Comparison of ENCODE assay signal across 21 cellular contexts in genomic region chr6:52511163-52511562, GRCh38.
DNase-seq lines count a peak whose midpoint lies in the region; ATAC-seq, FAIRE-seq and TF ChIP-seq lines count a peak whose summit lies in the region.
"Had no signal": no experiment of that assay in that cellular context is flagged by ENCODE, and none has a peak within 500 bp of the region (broad histone marks: within the 10 kb centered on the region; RNA-seq: fewer than 3 reads in every experiment).

No MANE protein-coding gene starts in this region.

- peak overlapping the region; percentile 92 for H2BK120ac ChIP-seq in IMR-90 (ENCODE audit: low read depth, low read length)

- H3K79me2 ChIP-seq in K562 (ENCODE audit: control insufficient read depth, insufficient read depth, low read length), result no peaks in the 10 kb centered on the region

- in situ Hi-C loops in IMR-90 (cut with MboI; ENCODE audit: low sequenced_read_pairs), result loop anchor here (10.0 kb wide), 1 partner anchor 134 kb away; no protein-coding TSS in a partner anchor
- in situ Hi-C loops in K562 (cut with MboI), result no loop called here

- H4K91ac ChIP-seq in IMR-90 (ENCODE audit: insufficient read depth, low read depth, low read length), result peak overlapping the region; percentile 98

- TF ChIP-seq POLR2A in IMR-90 (IDR thresholded peaks at IDR 0.05; ENCODE audit: low read depth, low read length) (no peak), K562 (conservative IDR thresholded peaks at IDR 0.05) (no peak)

- H3K23ac ChIP-seq in IMR-90 (ENCODE audit: low read depth, low read length), result peak overlapping the region; percentile 87

- H3K27ac ChIP-seq in IMR-90 (ENCODE audit: insufficient read depth, low read length) (peak overlapping the region; percentile 91), K562 (ENCODE audit: extremely low read depth, low read depth, low read length) (peak overlapping the region; percentile 39; the same call in 1 of the 3 replicates), muscle layer of duodenum (ENCODE audit: low read length) (peak overlapping the region; percentile 89), tibial artery (peak overlapping the region; percentile 82 to 83)

- DNase-seq in IMR-90, result no peak
- DNase-seq in K562 (ENCODE audit: extremely low read depth in 1 of 4, low spot score in 3 of 4), result no peak
- no peak for DNase-seq in tibial artery
- no peak for DNase-seq in activated T-helper 2 cell treated with anti-CD3 and anti-CD28 coated beads, Interferon-gamma antibody, Interleukin-2, Interleukin-4, amounts not matched to agents 10 μg/mL and 5 μg/mL and 100 μg/mL, durations not matched to agents 14 hours and 24 hours and 36 hours (ENCODE audit: low spot score)
- no peak for DNase-seq in globus pallidus (ENCODE audit: low spot score)
- DNase-seq: activated CD4-positive, alpha-beta memory T cell treated with anti-CD3 and anti-CD28 coated beads for 36 hours; activated naive CD8-positive, alpha-beta T cell treated with anti-CD3 and anti-CD28 coated beads, Interleukin-2, amount 10 ng/mL, durations not matched to agents 7 days and 5 days; activated T-cell treated with anti-CD3 and anti-CD28 coated beads, Interleukin-2, amount 50 U/mL, for 48 hours; central memory CD4-positive, alpha-beta T cell; effector memory CD8-positive, alpha-beta T cell; lower lobe of right lung; natural killer cell; NCI-H2081; NCI-H524; stimulated activated naive CD8-positive, alpha-beta T cell treated with anti-CD3 and anti-CD28 coated beads, Interleukin-15, amount 100 ng/mL, for 72 hours; SW 1271 had no signal

- TF ChIP-seq RAD21 in IMR-90 (IDR thresholded peaks at IDR 0.05; ENCODE audit: low read length) (no peak), K562 (CRISPR knock-in tag; conservative IDR thresholded peaks at IDR 0.05 in 1 of 2, IDR thresholded peaks at IDR 0.05 in 1 of 2) (no peak)

- dilution Hi-C loops in IMR-90 (cut with HindIII; ENCODE audit: low sequenced_read_pairs, unreplicated experiment), result no loop called here

- no peak for TF ChIP-seq EP300 in K562 (IDR thresholded peaks at IDR 0.05; ENCODE audit: low read length)

- peak overlapping the region; percentile 89; the same call in 1 of the 2 replicates for H2BK20ac ChIP-seq in IMR-90 (ENCODE audit: low read depth, low read length)

- peaks cover 18% of the 10 kb centered on the region for H3K36me3 Mint-ChIP-seq in activated T-helper 2 cell treated with anti-CD3 and anti-CD28 coated beads, Interferon-gamma antibody, Interleukin-2, Interleukin-4, amounts not matched to agents 10 μg/mL and 5 μg/mL and 100 μg/mL, durations not matched to agents 14 hours and 24 hours and 36 hours (ENCODE audit: low read depth)
- H3K36me3 Mint-ChIP-seq: activated naive CD8-positive, alpha-beta T cell treated with anti-CD3 and anti-CD28 coated beads, Interleukin-2, amount 10 ng/mL, durations not matched to agents 7 days and 5 days had no signal

- CTCF ChIA-PET in IMR-90 (lab: Yijun Ruan, JAX), result interaction anchor here (0.6 to 1.0 kb wide), 2 partner anchors 25 to 143 kb away, joined by 3 to 5 read pairs; no protein-coding TSS in a partner anchor
- CTCF ChIA-PET in K562 (lab: Yijun Ruan, JAX; ENCODE audit: low intra/inter-chr PET ratio), result no interaction called here

- H3K9me3 ChIP-seq in IMR-90 (ENCODE audit: control insufficient read depth, insufficient read depth, low read length) (no peaks in the 10 kb centered on the region), K562 (replicated peaks; ENCODE audit: control insufficient read depth, insufficient read depth, low read depth, low read length) (no peaks in the 10 kb centered on the region), muscle layer of duodenum (ENCODE audit: control insufficient read depth in 1 of 2, low read length in 2 of 2) (no peaks in the 10 kb centered on the region), tibial artery (no peaks in the 10 kb centered on the region)
- H3K9me3 ChIP-seq: lower lobe of right lung had no signal

- H3K4me3 ChIP-seq in IMR-90 (ENCODE audit: insufficient read depth, low read depth, low read length) (no peak overlapping the region), K562 (no peak overlapping the region), muscle layer of duodenum (ENCODE audit: low read depth in 1 of 2, low read length in 2 of 2) (no peak overlapping the region), tibial artery (no peak overlapping the region)
- H3K4me3 ChIP-seq: lower lobe of right lung had no signal

- peaks cover 8% of the 10 kb centered on the region for H3K4me1 Mint-ChIP-seq in activated T-helper 2 cell treated with anti-CD3 and anti-CD28 coated beads, Interferon-gamma antibody, Interleukin-2, Interleukin-4, amounts not matched to agents 10 μg/mL and 5 μg/mL and 100 μg/mL, durations not matched to agents 14 hours and 24 hours and 36 hours (ENCODE audit: low read depth)

- no peak for FAIRE-seq in K562 (lab: Jason Lieb, UNC)
- FAIRE-seq: H54 had no signal

- peak overlapping the region; percentile 77 to 93; a peak in 3 of 4 replicates for H4K8ac ChIP-seq in IMR-90 (ENCODE audit: low read depth in 2 of 2, low read length in 2 of 2)

- peaks cover 54 to 85% of the 10 kb centered on the region in 2 experiments for H3K79me1 ChIP-seq in IMR-90 (ENCODE audit: low read depth in 1 of 2, low read length in 2 of 2)

- H2AFZ ChIP-seq in IMR-90 (replicated peaks; ENCODE audit: low read length, poor library complexity) (no peak overlapping the region), K562 (ENCODE audit: low read depth, low read length) (no peak overlapping the region)

- peak overlapping the region; percentile 86 for H4K5ac ChIP-seq in IMR-90 (ENCODE audit: low read depth, low read length)

- no peaks in the 10 kb centered on the region for H3K27me3 Mint-ChIP-seq in activated T-helper 2 cell treated with anti-CD3 and anti-CD28 coated beads, Interferon-gamma antibody, Interleukin-2, Interleukin-4, amounts not matched to agents 10 μg/mL and 5 μg/mL and 100 μg/mL, durations not matched to agents 14 hours and 24 hours and 36 hours (ENCODE audit: low read depth)
- H3K27me3 Mint-ChIP-seq: activated CD4-positive, alpha-beta memory T cell treated with anti-CD3 and anti-CD28 coated beads for 36 hours; activated naive CD8-positive, alpha-beta T cell treated with anti-CD3 and anti-CD28 coated beads, Interleukin-2, amount 10 ng/mL, durations not matched to agents 7 days and 5 days; B cell; effector memory CD8-positive, alpha-beta T cell; progenitor cell of endocrine pancreas; stimulated activated naive CD8-positive, alpha-beta T cell treated with anti-CD3 and anti-CD28 coated beads, Interleukin-15, amount 100 ng/mL, for 72 hours had no signal

- H3K27me3 ChIP-seq in IMR-90 (ENCODE audit: control insufficient read depth, insufficient read depth, low read length) (no peaks in the 10 kb centered on the region), K562 (ENCODE audit: control insufficient read depth in 2 of 2, insufficient read depth in 2 of 2, low read length in 2 of 2) (no peaks in the 10 kb centered on the region), muscle layer of duodenum (ENCODE audit: low read depth, low read length) (no peaks in the 10 kb centered on the region), tibial artery (no peaks in the 10 kb centered on the region)

- H2BK15ac ChIP-seq in IMR-90 (ENCODE audit: low read depth, low read length), result peak overlapping the region; percentile 93; the same call in 2 of the 3 replicates

- H2BK5ac ChIP-seq in IMR-90 (ENCODE audit: low read depth, low read length, poor library complexity, severe bottlenecking), result peak overlapping the region; percentile 95

- intact Hi-C loops in IMR-90 (cut with micrococcal nuclease), result loop anchor here (5.0 kb wide), 1 partner anchor 151 kb away; no protein-coding TSS in a partner anchor
- intact Hi-C loops in K562 (cut with micrococcal nuclease), result loop anchor here (10.0 kb wide), 1 partner anchor 226 kb away; the partner anchor contains the start of gene MCM3
- intact Hi-C loops in tibial artery (cut with DNase I; ENCODE audit: low total_unique reads), result no loop called here
- intact Hi-C loops in activated T-helper 2 cell treated with anti-CD3 and anti-CD28 coated beads, Interferon-gamma antibody, Interleukin-2, Interleukin-4, amounts not matched to agents 10 μg/mL and 5 μg/mL and 100 μg/mL, durations not matched to agents 14 hours and 24 hours and 36 hours (cut with micrococcal nuclease), result loop anchor here (10.0 kb wide), 1 partner anchor 64 kb away; the partner anchor contains the start of gene TRAM2

- peak overlapping the region; percentile 98 for H3K4ac ChIP-seq in IMR-90 (ENCODE audit: low read depth, low read length)

- WGBS in IMR-90 (ENCODE audit: extremely low coverage in 2 of 2, insufficient read length in 1 of 2), 2 experiments, result 96% methylated on average over 9 of the region's 10 CpGs; no CpG with 5 or more reads in 1 of the 2 experiments
- 75% methylated on average over 10 of the region's 10 CpGs for WGBS in K562 (ENCODE audit: insufficient coverage, low coverage, missing lambda C conversion rate)

- H3K9me1 ChIP-seq in IMR-90 (ENCODE audit: insufficient read depth, low read length), result peaks cover 45% of the 10 kb centered on the region
- no peaks in the 10 kb centered on the region for H3K9me1 ChIP-seq in K562 (ENCODE audit: control insufficient read depth, insufficient read depth, low read length)

- H3K4me1 ChIP-seq in IMR-90 (ENCODE audit: control insufficient read depth, insufficient read depth, low read length) (peaks cover 47% of the 10 kb centered on the region), K562 (replicated peaks in 1 of 2; ENCODE audit: control insufficient read depth in 2 of 2, insufficient read depth in 2 of 2, low read length in 2 of 2) (peaks cover 29 to 35% of the 10 kb centered on the region in 2 experiments), muscle layer of duodenum (ENCODE audit: control insufficient read depth in 1 of 2, insufficient read depth in 2 of 2, low read length in 2 of 2) (peaks cover 22 to 45% of the 10 kb centered on the region in 2 donors), tibial artery (peaks cover 0 to 80% (median 46%) of the 10 kb centered on the region in 4 donors)

- peak overlapping the region; percentile 92 for H3K14ac ChIP-seq in IMR-90 (replicated peaks; ENCODE audit: low read depth, low read length)

- H4K20me1 ChIP-seq in IMR-90 (ENCODE audit: insufficient read depth, low read length) (no peaks in the 10 kb centered on the region), K562 (replicated peaks; ENCODE audit: control insufficient read depth, insufficient read depth, low read length) (no peaks in the 10 kb centered on the region)

- peak overlapping the region; percentile 94 for H2AK9ac ChIP-seq in IMR-90 (replicated peaks; ENCODE audit: low read depth, low read length, poor library complexity)

- TF ChIP-seq CTCF in IMR-90 (conservative IDR thresholded peaks at IDR 0.05; ENCODE audit: low read depth, low read length) (no peak), K562 (IDR thresholded peaks at IDR 0.05 in 2 of 3, conservative IDR thresholded peaks at IDR 0.05 in 1 of 3; ENCODE audit: insufficient read depth in 2 of 3, low read depth in 1 of 3, low read length in 3 of 3) (no peak), tibial artery (IDR thresholded peaks at IDR 0.05) (no peak)

- H3K4me3 Mint-ChIP-seq in activated T-helper 2 cell treated with anti-CD3 and anti-CD28 coated beads, Interferon-gamma antibody, Interleukin-2, Interleukin-4, amounts not matched to agents 10 μg/mL and 5 μg/mL and 100 μg/mL, durations not matched to agents 14 hours and 24 hours and 36 hours (ENCODE audit: low read depth), result no peak overlapping the region
- H3K4me3 Mint-ChIP-seq: activated CD4-positive, alpha-beta memory T cell treated with anti-CD3 and anti-CD28 coated beads for 36 hours; activated naive CD8-positive, alpha-beta T cell treated with anti-CD3 and anti-CD28 coated beads, Interleukin-2, amount 10 ng/mL, durations not matched to agents 7 days and 5 days; B cell; effector memory CD8-positive, alpha-beta T cell; natural killer cell; stimulated activated naive CD8-positive, alpha-beta T cell treated with anti-CD3 and anti-CD28 coated beads, Interleukin-15, amount 100 ng/mL, for 72 hours had no signal

- H3K9ac ChIP-seq in IMR-90 (ENCODE audit: low read depth, low read length) (no peak overlapping the region), K562 (ENCODE audit: insufficient read depth in 1 of 2, low read depth in 2 of 2, low read length in 2 of 2) (peak overlapping the region in 1 of 2 experiments; percentile 3; a peak in 1 of 4 replicates)

- H3K36me3 ChIP-seq in IMR-90 (ENCODE audit: control insufficient read depth, insufficient read depth, low read length) (peaks cover 63% of the 10 kb centered on the region), K562 (ENCODE audit: control insufficient read depth, insufficient read depth, low read length) (peaks cover 69% of the 10 kb centered on the region; the same call in 2 of the 3 replicates), muscle layer of duodenum (ENCODE audit: control insufficient read depth in 1 of 2, insufficient read depth in 2 of 2, low read length in 2 of 2) (peaks cover 40 to 56% of the 10 kb centered on the region in 2 donors), tibial artery (peaks cover 40 to 59% (median 47%) of the 10 kb centered on the region in 3 donors)

- H3K56ac ChIP-seq in IMR-90 (ENCODE audit: extremely low read depth, insufficient read depth, low read length), result peak overlapping the region; percentile 86; the same call in 1 of the 2 replicates

- no peak overlapping the region for H3K27ac Mint-ChIP-seq in activated T-helper 2 cell treated with anti-CD3 and anti-CD28 coated beads, Interferon-gamma antibody, Interleukin-2, Interleukin-4, amounts not matched to agents 10 μg/mL and 5 μg/mL and 100 μg/mL, durations not matched to agents 14 hours and 24 hours and 36 hours
- H3K27ac Mint-ChIP-seq: activated CD4-positive, alpha-beta memory T cell treated with anti-CD3 and anti-CD28 coated beads for 36 hours; activated naive CD8-positive, alpha-beta T cell treated with anti-CD3 and anti-CD28 coated beads, Interleukin-2, amount 10 ng/mL, durations not matched to agents 7 days and 5 days; B cell; natural killer cell had no signal

- POLR2A ChIA-PET in IMR-90 (lab: Charles Lee; ENCODE audit: unreplicated experiment) (no interaction called here), K562 (lab: Yijun Ruan, JAX) (interaction anchor here (0.6 kb wide), 1 partner anchor 117 kb away, joined by 4 read pairs; no protein-coding TSS in a partner anchor)

- H3K4me2 ChIP-seq in IMR-90 (ENCODE audit: low read depth, low read length) (no peak overlapping the region), K562 (ENCODE audit: insufficient read depth, low read length) (no peak overlapping the region)

- H3K9me3 Mint-ChIP-seq in activated T-helper 2 cell treated with anti-CD3 and anti-CD28 coated beads, Interferon-gamma antibody, Interleukin-2, Interleukin-4, amounts not matched to agents 10 μg/mL and 5 μg/mL and 100 μg/mL, durations not matched to agents 14 hours and 24 hours and 36 hours, result no peaks in the 10 kb centered on the region
- H3K9me3 Mint-ChIP-seq: activated CD4-positive, alpha-beta memory T cell treated with anti-CD3 and anti-CD28 coated beads for 36 hours; activated naive CD8-positive, alpha-beta T cell treated with anti-CD3 and anti-CD28 coated beads, Interleukin-2, amount 10 ng/mL, durations not matched to agents 7 days and 5 days; effector memory CD8-positive, alpha-beta T cell; natural killer cell; stimulated activated naive CD8-positive, alpha-beta T cell treated with anti-CD3 and anti-CD28 coated beads, Interleukin-15, amount 100 ng/mL, for 72 hours had no signal

- ATAC-seq in IMR-90 (ENCODE audit: low read depth) (no peak), K562 (no peak), HG03095 (IDR thresholded peaks at IDR 0.05; ENCODE audit: unreplicated experiment) (no peak)
- ATAC-seq: effector memory CD8-positive, alpha-beta T cell; lower lobe of right lung; natural killer cell; stimulated activated naive CD8-positive, alpha-beta T cell treated with anti-CD3 and anti-CD28 coated beads, Interleukin-15, amount 100 ng/mL, for 72 hours had no signal

- BruUV-seq in IMR-90 (replicated peaks; lab: Mats Ljungman, UMichigan), result no TSS peak
- BruUV-seq in K562 (replicated peaks; lab: Mats Ljungman, UMichigan), result no TSS peak

- H2AK5ac ChIP-seq in IMR-90 (ENCODE audit: low read depth, low read length), result peak overlapping the region; percentile 98

- H3K18ac ChIP-seq in IMR-90 (ENCODE audit: low read depth, low read length), result peak overlapping the region; percentile 13

Comparison
In these comparisons a context has a peak if more than half of its experiments do, and no peak if none do; other contexts are left out.
1. H3K27ac ChIP-seq: peak in every context shown above with its lines; median percentile 91 in IMR-90; 89 in muscle layer of duodenum; 82 in tibial artery; 39 in K562.